In the genomic region with DNA sequence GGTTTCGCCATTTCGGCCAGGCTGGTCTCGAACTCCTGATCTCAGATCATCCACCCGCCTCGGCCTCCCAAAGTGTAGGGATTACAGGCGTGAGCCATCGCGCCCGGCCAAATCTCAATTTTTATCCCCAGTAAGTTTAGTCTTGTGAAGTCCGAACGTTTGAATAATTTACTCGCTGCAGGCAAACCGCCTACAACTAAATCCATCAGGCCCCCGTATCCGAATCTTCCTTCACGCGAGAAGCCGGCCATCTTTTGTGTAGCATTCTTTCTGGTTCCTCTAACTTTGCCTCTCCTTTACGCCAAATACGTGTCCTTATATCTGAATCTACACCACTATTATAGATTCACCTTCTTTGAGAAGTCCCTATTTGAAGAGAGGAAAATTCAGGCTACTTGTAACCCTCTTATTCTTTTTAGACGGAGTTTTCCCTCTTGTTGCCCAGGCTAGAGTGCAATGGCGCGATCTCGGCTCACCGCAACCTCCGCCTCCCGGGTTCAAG, we compare ENCODE assay signal across 8 cellular contexts. TPM values are rescaled to one million over a fixed set of nuclear protein-coding genes. Genes with fewer than 3 reads are reported as not detected.
A peak's percentile ranks its signal among the peaks of the same experiment; 100 is the strongest.
DNase-seq lines count a peak whose midpoint lies in the region; ATAC-seq lines count a peak whose summit lies in the region.

No MANE protein-coding gene starts in this region.

- no peaks in the 10 kb centered on the region for H3K4me1 ChIP-seq in SJCRH30
- peaks cover 5% of the 10 kb centered on the region for H3K4me1 ChIP-seq in effector memory CD4-positive, alpha-beta T cell (ENCODE audit: control insufficient read depth, insufficient read depth, low read length, poor library complexity, severe bottlenecking)

- H3K4me3 Mint-ChIP-seq in naive B cell: peak overlapping the region; percentile 89 to 100 (median 99)

- H3K4me1 Mint-ChIP-seq in naive B cell: peaks cover 34 to 53% (median 48%) of the 10 kb centered on the region in 3 donors

- ATAC-seq in naive B cell (ENCODE audit: low read depth in 2 of 2): no peak

- H3K9me3 Mint-ChIP-seq in naive B cell: peaks cover 0 to 3% (median 0%) of the 10 kb centered on the region in 7 donors

- peak overlapping the region; percentile 97 to 100 (median 99) for H3K27ac Mint-ChIP-seq in naive B cell

- DNase-seq in SIG-M5 treated with dmso at 0.1 percent for 504 hours (lab: John Stamatoyannopoulos, UW; ENCODE audit: unreplicated experiment): peak; percentile 28
- DNase-seq in SIG-M5 (lab: John Stamatoyannopoulos, UW): no peak
- DNase-seq in SJCRH30: no peak
- DNase-seq in effector memory CD4-positive, alpha-beta T cell: no peak
- no peak for DNase-seq in naive B cell
- no peak for DNase-seq in germinal center (ENCODE audit: low spot score)
- DNase-seq in HT-29 (ENCODE audit: low spot score): no peak
- no peak for DNase-seq in HPDE6-E6E7 (ENCODE audit: extremely low spot score)

- peaks cover 7% of the 10 kb centered on the region in 2 donors for H3K36me3 Mint-ChIP-seq in naive B cell

- no peaks in the 10 kb centered on the region for H3K27me3 ChIP-seq in SJCRH30
- no peaks in the 10 kb centered on the region for H3K27me3 ChIP-seq in effector memory CD4-positive, alpha-beta T cell (replicated peaks; ENCODE audit: control insufficient read depth, insufficient read depth, low read length, poor library complexity, severe bottlenecking)

- no peaks in the 10 kb centered on the region for H3K9me3 ChIP-seq in SJCRH30 (replicated peaks)
- H3K9me3 ChIP-seq in effector memory CD4-positive, alpha-beta T cell (ENCODE audit: control insufficient read depth, low read length): no peaks in the 10 kb centered on the region

- peak overlapping the region; percentile 62 for H3K27ac ChIP-seq in SJCRH30
- H3K27ac ChIP-seq in effector memory CD4-positive, alpha-beta T cell (ENCODE audit: insufficient read depth, low read length, poor library complexity, severe bottlenecking): peak overlapping the region; percentile 79

- H3K36me3 ChIP-seq in SJCRH30: peaks cover 34% of the 10 kb centered on the region
- H3K36me3 ChIP-seq in effector memory CD4-positive, alpha-beta T cell (ENCODE audit: control insufficient read depth, insufficient read depth, low read length): peaks cover 15% of the 10 kb centered on the region

- H3K27me3 Mint-ChIP-seq in naive B cell: no peaks in the 10 kb centered on the region

- H3K4me3 ChIP-seq in SJCRH30: peak overlapping the region; percentile 90
- peak overlapping the region; percentile 84 for H3K4me3 ChIP-seq in effector memory CD4-positive, alpha-beta T cell (ENCODE audit: insufficient read depth, low read depth, low read length, poor library complexity, severe bottlenecking)

RNA-seq across cellular contexts. Expression of gene EIF3L, which starts 0.6 kb away (rescaled TPM):
- 647 and 707 TPM in 2 replicates for total RNA-seq in SJCRH30 (2014; rRNA removed; shearing (Covaris generic))
- polyA plus RNA-seq in naive B cell (ENCODE audit: low read depth in 6 of 6): 100 to 1,000 TPM; 260 to 316 (median 300) TPM
- 219 and 230 TPM in 2 replicates for total RNA-seq in HT-29 (2014; rRNA removed; shearing (Covaris generic))

RNA-seq across cellular contexts. Expression of gene ANKRD54, which starts 4.5 kb away (rescaled TPM):
- total RNA-seq in SJCRH30 (2014; rRNA removed; shearing (Covaris generic)): 17.1 and 18.2 TPM in 2 replicates
- polyA plus RNA-seq in naive B cell (ENCODE audit: low read depth in 6 of 6): 10 to 100 TPM in 4 of 6 donors, 1 to 10 TPM in 2; 2.6 to 19.3 (median 14.4) TPM
- total RNA-seq in HT-29 (2014; rRNA removed; shearing (Covaris generic)): 17.8 and 19.6 TPM in 2 replicates

RNA-seq across cellular contexts. Expression of gene GALR3, which starts 25.5 kb away (rescaled TPM):
- not detected in 2 replicates for total RNA-seq in SJCRH30 (2014; rRNA removed; shearing (Covaris generic))
- not detected for polyA plus RNA-seq in naive B cell (ENCODE audit: low read depth in 6 of 6)
- not detected in 2 replicates for total RNA-seq in HT-29 (2014; rRNA removed; shearing (Covaris generic))

RNA-seq across cellular contexts. Expression of gene GCAT, which starts 40.9 kb away (rescaled TPM):
- 14.2 and 15.0 TPM in 2 replicates for total RNA-seq in SJCRH30 (2014; rRNA removed; shearing (Covaris generic))
- not detected for polyA plus RNA-seq in naive B cell (ENCODE audit: low read depth in 6 of 6)
- 23.5 and 29.6 TPM in 2 replicates for total RNA-seq in HT-29 (2014; rRNA removed; shearing (Covaris generic))

RNA-seq across cellular contexts. Expression of gene MICALL1, which starts 57.5 kb away (rescaled TPM):
- 16.8 and 18.0 TPM in 2 replicates for total RNA-seq in SJCRH30 (2014; rRNA removed; shearing (Covaris generic))
- 1 to 10 TPM; 2.6 to 8.0 (median 3.1) TPM for polyA plus RNA-seq in naive B cell (ENCODE audit: low read depth in 6 of 6)
- 23.7 and 25.7 TPM in 2 replicates for total RNA-seq in HT-29 (2014; rRNA removed; shearing (Covaris generic))
